In genomic region chr20:56403465-56403864, GRCh38 we compare ENCODE assay signal across 23 cellular contexts.
"Had no signal": no experiment of that assay in that cellular context is flagged by ENCODE, and none has a peak within 500 bp of the region (broad histone marks: within the 10 kb centered on the region; RNA-seq: fewer than 3 reads in every experiment).

No MANE protein-coding gene starts in this region.

- H3K9me3 Mint-ChIP-seq: activated T-helper 17 cell treated with anti-CD3 and anti-CD28 coated beads, Interleukin-2, amount 50 U/mL, for 72 hours; brain; central memory CD8-positive, alpha-beta T cell; WTC11 had no signal

- ATAC-seq: activated CD8-positive, alpha-beta memory T cell treated with anti-CD3 and anti-CD28 coated beads, Interleukin-2, amount 10 ng/mL, durations not matched to agents 7 days and 5 days; activated T-helper 17 cell treated with anti-CD3 and anti-CD28 coated beads, Interleukin-2, amount 50 U/mL, for 72 hours; T-helper 17 cell; WTC11 had no signal

- H3K4me3 Mint-ChIP-seq: activated CD8-positive, alpha-beta memory T cell treated with anti-CD3 and anti-CD28 coated beads, Interleukin-2, amount 10 ng/mL, durations not matched to agents 7 days and 5 days; activated T-helper 17 cell treated with anti-CD3 and anti-CD28 coated beads, Interleukin-2, amount 50 U/mL, for 72 hours; brain; central memory CD8-positive, alpha-beta T cell; T-helper 17 cell; WTC11 had no signal

- H3K27ac Mint-ChIP-seq: activated CD8-positive, alpha-beta memory T cell treated with anti-CD3 and anti-CD28 coated beads, Interleukin-2, amount 10 ng/mL, durations not matched to agents 7 days and 5 days; activated T-helper 17 cell treated with anti-CD3 and anti-CD28 coated beads, Interleukin-2, amount 50 U/mL, for 72 hours; brain; WTC11 had no signal

- H3K4me1 Mint-ChIP-seq: activated T-helper 17 cell treated with anti-CD3 and anti-CD28 coated beads, Interleukin-2, amount 50 U/mL, for 72 hours; WTC11 had no signal

- DNase-seq: activated CD4-positive, alpha-beta T cell treated with anti-CD3 and anti-CD28 coated beads, Interleukin-2, amount 50 U/mL, for 1 hour; activated CD4-positive, CD25-positive, alpha-beta regulatory T cell treated with anti-CD3 and anti-CD28 coated beads, Interleukin-2, amount 50 U/mL, for 72 hours; activated CD8-positive, alpha-beta memory T cell treated with anti-CD3 and anti-CD28 coated beads, Interleukin-2, amount 10 ng/mL, durations not matched to agents 7 days and 5 days; activated gamma-delta T cell; activated naive CD4-positive, alpha-beta T cell treated with anti-CD3 and anti-CD28 coated beads, Interleukin-2, amount 50 U/mL, for 16 hours; activated T-cell treated with anti-CD3 and anti-CD28 coated beads, Interleukin-2, amount 50 U/mL, for 48 hours; amygdala; MM.1S; NCI-H1105; NCI-H1436; NCI-H1694 treated with DMSO at 0.1 percent for 48 hours; NCI-H2029 treated with DMSO at 0.1 percent for 48 hours; NCI-H345; NCI-H510A; NCI-H526 treated with DMSO at 0.1 percent for 48 hours; NCI-H82; SIG-M5; T-helper 17 cell; T-helper 9 cell had no signal

- H3K27me3 Mint-ChIP-seq: activated CD8-positive, alpha-beta memory T cell treated with anti-CD3 and anti-CD28 coated beads, Interleukin-2, amount 10 ng/mL, durations not matched to agents 7 days and 5 days; activated T-helper 17 cell treated with anti-CD3 and anti-CD28 coated beads, Interleukin-2, amount 50 U/mL, for 72 hours; brain; central memory CD8-positive, alpha-beta T cell; T-helper 17 cell had no signal
